Comparison of ENCODE assay signal across 10 cellular contexts in genomic region chr1:2298685-2299673, GRCh38.
A peak's percentile ranks its signal among the peaks of the same experiment; 100 is the strongest.
DNase-seq lines count a peak whose midpoint lies in the region; ATAC-seq, FAIRE-seq and TF ChIP-seq lines count a peak whose summit lies in the region.
"Had no signal": no experiment of that assay in that cellular context is flagged by ENCODE, and none has a peak within 500 bp of the region (broad histone marks: within the 10 kb centered on the region; RNA-seq: fewer than 3 reads in every experiment).

No MANE protein-coding gene starts in this region.

- no peaks in the 10 kb centered on the region for H3K9me2 ChIP-seq in OCI-LY7 (ENCODE audit: insufficient read depth, low read length)

- H2BK120ac ChIP-seq in neuronal stem cell (ENCODE audit: low read depth, low read length): no peak overlapping the region

- H3K27me3 Mint-ChIP-seq in CD14-positive monocyte (ENCODE audit: low read depth in 3 of 3): peaks cover 40 to 54% (median 52%) of the 10 kb centered on the region in 3 donors

- no peak for ATAC-seq in GM18505 (IDR thresholded peaks at IDR 0.05; ENCODE audit: unreplicated experiment)

- TF ChIP-seq POLR2A in GM18505 (IDR thresholded peaks at IDR 0.05; ENCODE audit: borderline replicate concordance, extremely low read depth, insufficient read depth, insufficient read length): no peak

- H3K36me3 ChIP-seq in OCI-LY7 (ENCODE audit: insufficient read depth, low read length) (no peaks in the 10 kb centered on the region), neuronal stem cell (replicated peaks in 1 of 2; ENCODE audit: control insufficient read depth in 2 of 2, insufficient read depth in 2 of 2, low read length in 2 of 2) (peaks cover 2 to 39% of the 10 kb centered on the region in 2 donors)

- TF ChIP-seq CTCF in CD14-positive monocyte (IDR thresholded peaks at IDR 0.05) (no peak), OCI-LY7 (conservative IDR thresholded peaks at IDR 0.05; ENCODE audit: low read length) (no peak)

- H3K4me3 ChIP-seq in OCI-LY7 (ENCODE audit: low read depth, low read length, poor library complexity, severe bottlenecking): no peak overlapping the region
- no peak overlapping the region for H3K4me3 ChIP-seq in neuronal stem cell (ENCODE audit: low read length in 2 of 2)

- H3K9ac ChIP-seq in neuronal stem cell (ENCODE audit: low read depth, low read length, poor library complexity): peak overlapping the region; percentile 50

- no peak overlapping the region for H4K8ac ChIP-seq in neuronal stem cell (ENCODE audit: low read depth, low read length)

- no peaks in the 10 kb centered on the region for H3K79me2 ChIP-seq in OCI-LY7 (ENCODE audit: insufficient read depth, low read depth, low read length)

- no peak overlapping the region for H2BK12ac ChIP-seq in neuronal stem cell (ENCODE audit: low read length)

- H3K4me3 Mint-ChIP-seq in CD14-positive monocyte: peak overlapping the region; percentile 49 to 76

- peak overlapping the region; percentile 20 for H3K23ac ChIP-seq in neuronal stem cell (ENCODE audit: low read depth, low read length, poor library complexity)

- H3K4ac ChIP-seq in neuronal stem cell (ENCODE audit: low read length): no peak overlapping the region

- H3K36me3 Mint-ChIP-seq in CD14-positive monocyte: peaks cover 51 to 54% of the 10 kb centered on the region in 2 donors

- FAIRE-seq in frontal cortex (lab: Jason Lieb, UNC) (no peak), urothelium cell line (lab: Jason Lieb, UNC) (no peak)
- FAIRE-seq: colon had no signal

- peak overlapping the region; percentile 59 for H3K18ac ChIP-seq in neuronal stem cell (ENCODE audit: low read length)

- DNase-seq in CD14-positive monocyte (ENCODE audit: low spot score) (peak; percentile 89), OCI-LY7 (ENCODE audit: low spot score) (no peak), epithelial cell of prostate (ENCODE audit: low read depth, low spot score) (no peak), neuronal stem cell (ENCODE audit: low spot score) (no peak), NCI-H82 treated with DMSO at 0.1 percent for 48 hours (lab: John Stamatoyannopoulos, UW; ENCODE audit: unreplicated experiment) (no peak), frontal cortex (ENCODE audit: low spot score in 2 of 2) (no peak), urothelium cell line (ENCODE audit: low spot score) (no peak)
- DNase-seq: NCI-H2171 had no signal

- peak overlapping the region; percentile 31 for H3K14ac ChIP-seq in neuronal stem cell (ENCODE audit: low read length)

- H3K4me2 ChIP-seq in OCI-LY7 (ENCODE audit: low read length) (peak overlapping the region; percentile 96; the same call in 1 of the 2 replicates), neuronal stem cell (ENCODE audit: insufficient read depth, low read length, poor library complexity, severe bottlenecking) (no peak overlapping the region)

- H3K9me3 Mint-ChIP-seq in CD14-positive monocyte: peaks cover 0 to 7% (median 0%) of the 10 kb centered on the region in 7 donors

- peak overlapping the region; percentile 27 for H2BK5ac ChIP-seq in neuronal stem cell (ENCODE audit: low read length)

- no peak overlapping the region for H2AK5ac ChIP-seq in neuronal stem cell (ENCODE audit: low read depth, low read length)

- no TSS peak for BruUV-seq in OCI-LY7 (replicated peaks; lab: Mats Ljungman, UMichigan)

- no peak overlapping the region for H3K27ac ChIP-seq in OCI-LY7 (ENCODE audit: low read depth, low read length, poor library complexity, severe bottlenecking)
- peak overlapping the region; percentile 19 for H3K27ac ChIP-seq in epithelial cell of prostate
- no peak overlapping the region for H3K27ac ChIP-seq in neuronal stem cell (replicated peaks; ENCODE audit: low read length)

- H3K4me1 Mint-ChIP-seq in CD14-positive monocyte: peaks cover 49% of the 10 kb centered on the region

- peaks cover 51% of the 10 kb centered on the region for H3K79me1 ChIP-seq in neuronal stem cell (ENCODE audit: low read depth, low read length)

- H3K9me3 ChIP-seq in OCI-LY7 (ENCODE audit: low read length) (no peaks in the 10 kb centered on the region), neuronal stem cell (replicated peaks in 1 of 2; ENCODE audit: control insufficient read depth in 2 of 2, insufficient read depth in 1 of 2, low read depth in 1 of 2, low read length in 2 of 2) (peaks cover 0 to 1% of the 10 kb centered on the region in 2 donors)

- H3K27ac Mint-ChIP-seq in CD14-positive monocyte: peak overlapping the region; percentile 41 to 83 (median 80)

- POLR2A ChIA-PET in OCI-LY7 (lab: Charles Lee): no interaction called here

- no peak overlapping the region for H2AFZ ChIP-seq in OCI-LY7 (ENCODE audit: low read length)
- H2AFZ ChIP-seq in neuronal stem cell (ENCODE audit: low read length): no peak overlapping the region

- no peaks in the 10 kb centered on the region for H3K27me3 ChIP-seq in neuronal stem cell (ENCODE audit: control insufficient read depth in 3 of 3, insufficient read depth in 3 of 3, low read depth in 1 of 3, low read length in 3 of 3)

- H4K20me1 ChIP-seq in OCI-LY7 (ENCODE audit: insufficient read depth, low read length): no peaks in the 10 kb centered on the region

- H3K4me1 ChIP-seq in OCI-LY7 (ENCODE audit: insufficient read depth, low read length, poor library complexity, severe bottlenecking) (peaks cover 26% of the 10 kb centered on the region), neuronal stem cell (ENCODE audit: control insufficient read depth in 2 of 2, insufficient read depth in 1 of 2, low read depth in 1 of 2, low read length in 2 of 2) (peaks cover 2 to 12% of the 10 kb centered on the region in 2 donors)

- H2BK15ac ChIP-seq in neuronal stem cell (ENCODE audit: low read length): no peak overlapping the region

- CTCF ChIA-PET in OCI-LY7 (lab: Charles Lee; ENCODE audit: unreplicated experiment): no interaction called here

- whole genome bisulfite sequencing in neuronal stem cell (ENCODE audit: extremely low coverage in 2 of 2, insufficient read length in 2 of 2, insufficient replicate concordance in 1 of 2), 2 donors: no CpG with 5 or more reads among the region's 38 CpGs

- no peak overlapping the region for H4K91ac ChIP-seq in neuronal stem cell (ENCODE audit: low read depth, low read length, poor library complexity)

- intact Hi-C loops in CD14-positive monocyte (cut with micrococcal nuclease) (no loop called here), OCI-LY7 (cut with micrococcal nuclease; ENCODE audit: unreplicated experiment) (no loop called here)
